Comparison of ENCODE assay signal across 8 cellular contexts in the genomic region with DNA sequence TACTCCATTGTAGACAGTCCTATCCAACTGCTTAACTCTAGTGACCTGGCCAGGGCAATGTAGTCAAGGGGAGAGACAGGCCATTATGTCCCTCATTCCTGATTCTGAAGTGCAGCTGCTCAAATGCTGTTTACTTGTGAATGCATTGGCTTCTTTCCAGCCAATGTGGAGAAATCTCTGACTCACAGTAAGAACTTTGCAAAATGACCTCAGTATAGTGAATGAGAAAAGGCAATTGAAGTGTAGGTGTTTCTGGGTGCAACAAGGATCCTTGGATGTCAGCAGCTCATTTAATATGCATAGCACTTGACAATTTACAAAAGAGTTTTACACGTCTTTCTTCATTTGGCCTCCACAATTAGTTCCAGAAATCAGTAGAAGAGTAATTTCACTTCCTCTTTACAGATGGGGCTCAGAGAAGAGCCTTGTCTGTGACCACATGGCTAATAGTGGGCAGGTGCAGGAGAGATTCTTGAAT.
A peak's percentile ranks its signal among the peaks of the same experiment; 100 is the strongest.
DNase-seq lines count a peak whose midpoint lies in the region; ATAC-seq and TF ChIP-seq lines count a peak whose summit lies in the region.

No MANE protein-coding gene starts in this region.

- no peak for TF ChIP-seq CTCF in astrocyte of the spinal cord (IDR thresholded peaks at IDR 0.05; ENCODE audit: low read depth, low read length)
- TF ChIP-seq CTCF in tibial artery (IDR thresholded peaks at IDR 0.05) = no peak
- no peak for TF ChIP-seq CTCF in vagina (IDR thresholded peaks at IDR 0.05)

- intact Hi-C loops in tibial artery (cut with DNase I; ENCODE audit: low total_unique reads) = no loop called here
- intact Hi-C loops in vagina (cut with DNase I) = no loop called here

- peak overlapping the region; percentile 21 to 51 for H3K27ac ChIP-seq in tibial artery
- H3K27ac ChIP-seq in vagina = no peak overlapping the region

- ATAC-seq in HG03097 (IDR thresholded peaks at IDR 0.05; ENCODE audit: low FRiP score, unreplicated experiment) = peak; percentile 91

- H3K36me3 ChIP-seq in tibial artery (no peaks in the 10 kb centered on the region), vagina (no peaks in the 10 kb centered on the region)

- H3K27me3 ChIP-seq in tibial artery (no peaks in the 10 kb centered on the region), vagina (no peaks in the 10 kb centered on the region)

- H3K4me1 ChIP-seq in tibial artery (peaks cover 0 to 69% (median 36%) of the 10 kb centered on the region in 4 donors), vagina (peaks cover 45% of the 10 kb centered on the region)

- in situ Hi-C loops in astrocyte of the spinal cord (cut with HindIII; ENCODE audit: low sequenced_read_pairs) = no loop called here

- TF ChIP-seq POLR2A in erythroblast (IDR thresholded peaks at IDR 0.05; ENCODE audit: low read length) (no peak), vagina (IDR thresholded peaks at IDR 0.05) (no peak)

- peak; percentile 18 for DNase-seq in SIG-M5 treated with dmso at 0.1 percent for 504 hours (lab: John Stamatoyannopoulos, UW; ENCODE audit: unreplicated experiment)
- DNase-seq in SIG-M5 (lab: John Stamatoyannopoulos, UW) = no peak
- DNase-seq in astrocyte of the spinal cord (ENCODE audit: low read depth, low spot score) = peak; percentile 40
- peak in 1 of 2 donors; percentile 56 for DNase-seq in tibial artery
- DNase-seq in cortex of kidney (lab: John Stamatoyannopoulos, UW) = no peak
- DNase-seq in erythroblast (lab: John Stamatoyannopoulos, UW) = no peak
- no peak for DNase-seq in vagina (ENCODE audit: extremely low spot score in 2 of 2)

- H3K9me3 ChIP-seq in tibial artery = no peaks in the 10 kb centered on the region
- no peaks in the 10 kb centered on the region for H3K9me3 ChIP-seq in vagina

- no peak overlapping the region for H3K4me3 ChIP-seq in astrocyte of the spinal cord (ENCODE audit: low read depth, low read length)
- H3K4me3 ChIP-seq in tibial artery = no peak overlapping the region
- H3K4me3 ChIP-seq in vagina = no peak overlapping the region

Comparison
In these comparisons a context has a peak if more than half of its experiments do, and no peak if none do; other contexts are left out.
1. DNase-seq: peak in SIG-M5 treated with dmso at 0.1 percent for 504 hours (single experiment) and astrocyte of the spinal cord (single experiment); none in SIG-M5 (single experiment), cortex of kidney (single experiment), erythroblast (0 of 2) and vagina (0 of 2).